In the genomic region with DNA sequence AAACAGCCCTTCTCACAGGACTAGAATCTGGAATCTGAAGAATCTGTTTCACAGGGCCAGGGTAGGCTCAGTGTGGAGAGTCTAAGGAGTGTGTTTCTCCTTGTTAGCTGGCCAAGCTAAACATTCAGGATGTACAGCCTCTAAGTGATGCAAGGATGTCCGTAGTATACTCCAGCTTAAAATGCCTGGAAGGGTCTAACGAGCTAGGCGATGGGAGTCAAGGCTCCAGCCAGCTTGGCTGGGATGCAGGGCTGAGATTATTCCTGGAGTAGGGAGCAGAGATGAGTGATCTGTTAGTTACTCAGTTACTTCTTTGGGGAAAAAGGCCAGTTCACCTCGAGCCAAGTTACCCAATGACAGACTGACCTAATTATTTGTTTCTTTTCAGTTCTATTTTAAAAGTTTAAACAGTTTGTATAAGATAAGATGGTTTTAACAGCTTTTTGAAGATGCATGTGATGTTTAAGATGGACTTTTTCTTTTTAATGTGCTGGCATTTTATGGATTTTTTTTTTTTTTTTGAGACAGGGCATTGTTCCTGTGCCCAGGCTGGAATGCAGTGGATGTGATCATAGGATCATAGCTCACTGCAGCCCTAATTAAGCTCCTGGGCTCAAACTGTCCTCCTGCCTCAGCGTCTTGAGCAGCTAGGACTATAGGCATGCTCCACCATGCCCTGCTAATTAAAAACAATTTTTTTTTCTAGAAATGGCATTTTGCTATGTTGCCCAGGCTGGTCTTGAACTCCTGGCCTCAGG, we compare ENCODE assay signal across 9 cellular contexts. TPM values are rescaled to one million over a fixed set of nuclear protein-coding genes. Genes with fewer than 3 reads are reported as not detected.
DNase-seq lines count a peak whose midpoint lies in the region; ATAC-seq and TF ChIP-seq lines count a peak whose summit lies in the region.
"Had no signal": no experiment of that assay in that cellular context is flagged by ENCODE, and none has a peak within 500 bp of the region (broad histone marks: within the 10 kb centered on the region; RNA-seq: fewer than 3 reads in every experiment).

No MANE protein-coding gene starts in this region.

- CTCF ChIA-PET in Panc1 (lab: Charles Lee), result interaction anchor here (0.6 kb wide), 1 partner anchor 48 kb away, joined by 5 read pairs; no protein-coding TSS in a partner anchor

- H4K91ac ChIP-seq in neuronal stem cell (ENCODE audit: low read depth, low read length, poor library complexity), result no peak overlapping the region

- POLR2A ChIA-PET in Panc1 (lab: Charles Lee), result no interaction called here

- H3K4me3 ChIP-seq in Panc1 (ENCODE audit: low read depth in 2 of 2, low read length in 2 of 2), result peak overlapping the region in 1 of 2 experiments; percentile 26; a peak in 2 of 4 replicates
- no peak overlapping the region for H3K4me3 ChIP-seq in neuronal stem cell (ENCODE audit: low read length in 2 of 2)

- WGBS in neuronal stem cell (ENCODE audit: extremely low coverage in 2 of 2, insufficient read length in 2 of 2, insufficient replicate concordance in 1 of 2), 2 donors, result no CpG with 5 or more reads among the region's 5 CpGs

- H3K27me3 ChIP-seq in Panc1 (ENCODE audit: control insufficient read depth, insufficient read depth, low read length), result no peaks in the 10 kb centered on the region
- no peaks in the 10 kb centered on the region for H3K27me3 ChIP-seq in neuronal stem cell (ENCODE audit: control insufficient read depth in 3 of 3, insufficient read depth in 3 of 3, low read depth in 1 of 3, low read length in 3 of 3)

- H3K79me1 ChIP-seq in neuronal stem cell (ENCODE audit: low read depth, low read length), result no peaks in the 10 kb centered on the region

- no peak overlapping the region for H3K14ac ChIP-seq in neuronal stem cell (ENCODE audit: low read length)

- peaks cover 65% of the 10 kb centered on the region for H3K4me1 ChIP-seq in Panc1 (ENCODE audit: control insufficient read depth, insufficient read depth, low read length)
- H3K4me1 ChIP-seq in neuronal stem cell (ENCODE audit: control insufficient read depth in 2 of 2, insufficient read depth in 1 of 2, low read depth in 1 of 2, low read length in 2 of 2), result peaks cover 18 to 19% of the 10 kb centered on the region in 2 donors

- H2BK15ac ChIP-seq in neuronal stem cell (ENCODE audit: low read length), result no peak overlapping the region

- DNase-seq in AG08395 (ENCODE audit: low spot score) (peak; percentile 53), Panc1 (ENCODE audit: low read depth, low spot score) (no peak), fibroblast of peridontal ligament (ENCODE audit: extremely low read depth) (peak; percentile 94), neuronal stem cell (ENCODE audit: low spot score) (no peak), hypothalamus (lab: John Stamatoyannopoulos, UW) (no peak), NCI-H2227 treated with DMSO at 0.1 percent for 48 hours (lab: John Stamatoyannopoulos, UW) (no peak)
- no peak for DNase-seq in stimulated activated CD4-positive, alpha-beta T cell treated with anti-CD3 and anti-CD28 coated beads, Interleukin-12 subunit alpha, Interleukin-12 subunit beta, amount 100 ng/mL, for 4 hours
- DNase-seq: NCI-H1105 treated with DMSO at 0.1 percent for 48 hours had no signal

- H3K27ac ChIP-seq in Panc1 (ENCODE audit: low read length) (peak overlapping the region; percentile 81), neuronal stem cell (replicated peaks; ENCODE audit: low read length) (peak overlapping the region; percentile 40)

- H2BK5ac ChIP-seq in neuronal stem cell (ENCODE audit: low read length), result no peak overlapping the region

- ATAC-seq in Panc1 (peak; percentile 82), GM19463 (IDR thresholded peaks at IDR 0.05; ENCODE audit: unreplicated experiment) (no peak)

- H3K36me3 ChIP-seq in Panc1 (ENCODE audit: control insufficient read depth, insufficient read depth, low read length) (no peaks in the 10 kb centered on the region), neuronal stem cell (replicated peaks in 1 of 2; ENCODE audit: control insufficient read depth in 2 of 2, insufficient read depth in 2 of 2, low read length in 2 of 2) (no peaks in the 10 kb centered on the region)

- H3K4ac ChIP-seq in neuronal stem cell (ENCODE audit: low read length), result no peak overlapping the region

- TF ChIP-seq CTCF in Panc1 (IDR thresholded peaks at IDR 0.05), result no peak

- H3K9me3 ChIP-seq in Panc1 (ENCODE audit: control insufficient read depth, insufficient read depth, low read depth, low read length) (no peaks in the 10 kb centered on the region), neuronal stem cell (replicated peaks in 1 of 2; ENCODE audit: control insufficient read depth in 2 of 2, insufficient read depth in 1 of 2, low read depth in 1 of 2, low read length in 2 of 2) (no peaks in the 10 kb centered on the region)

- in situ Hi-C loops in Panc1 (cut with HindIII; ENCODE audit: low pct_unique_long_range_greater_than_20kb, low sequenced_read_pairs), result no loop called here

- H3K18ac ChIP-seq in neuronal stem cell (ENCODE audit: low read length), result no peak overlapping the region

- no peak overlapping the region for H2BK120ac ChIP-seq in neuronal stem cell (ENCODE audit: low read depth, low read length)

- no peak overlapping the region for H2AK5ac ChIP-seq in neuronal stem cell (ENCODE audit: low read depth, low read length)

- BruUV-seq in Panc1 (replicated peaks; lab: Mats Ljungman, UMichigan), result no TSS peak

- no peak overlapping the region for H2BK12ac ChIP-seq in neuronal stem cell (ENCODE audit: low read length)

- H3K4me2 ChIP-seq in neuronal stem cell (ENCODE audit: insufficient read depth, low read length, poor library complexity, severe bottlenecking), result no peak overlapping the region

- intact Hi-C loops in Panc1 (cut with micrococcal nuclease; ENCODE audit: unreplicated experiment), result no loop called here

- no peak overlapping the region for H3K9ac ChIP-seq in neuronal stem cell (ENCODE audit: low read depth, low read length, poor library complexity)

- H4K8ac ChIP-seq in neuronal stem cell (ENCODE audit: low read depth, low read length), result no peak overlapping the region

- no peak overlapping the region for H2AFZ ChIP-seq in neuronal stem cell (ENCODE audit: low read length)

- H3K23ac ChIP-seq in neuronal stem cell (ENCODE audit: low read depth, low read length, poor library complexity), result no peak overlapping the region

RNA-seq across cellular contexts. Expression of a gene that starts 41.1 kb away (rescaled TPM):
- 37.5 TPM for total RNA-seq in Panc1 (2021; ENCODE audit: unreplicated experiment)
- 39.8 TPM for polyA plus RNA-seq in Panc1 (2012; ENCODE audit: insufficient read length)
- 16.4 TPM for polyA plus RNA-seq in neuronal stem cell (2013, experiment 1 of 2)
- polyA plus RNA-seq in neuronal stem cell (2013, experiment 2 of 2), result 17.1 TPM

Comparison
In these comparisons a context has a peak if more than half of its experiments do, and no peak if none do; other contexts are left out.
1. DNase-seq: peak in AG08395 (single experiment) and fibroblast of peridontal ligament (single experiment); none in Panc1 (single experiment), neuronal stem cell (single experiment), stimulated activated CD4-positive, alpha-beta T cell treated with anti-CD3 and anti-CD28 coated beads, Interleukin-12 subunit alpha, Interleukin-12 subunit beta, amount 100 ng/mL, for 4 hours (single experiment), hypothalamus (0 of 51) and NCI-H2227 treated with DMSO at 0.1 percent for 48 hours (single experiment).